In the genomic region with DNA sequence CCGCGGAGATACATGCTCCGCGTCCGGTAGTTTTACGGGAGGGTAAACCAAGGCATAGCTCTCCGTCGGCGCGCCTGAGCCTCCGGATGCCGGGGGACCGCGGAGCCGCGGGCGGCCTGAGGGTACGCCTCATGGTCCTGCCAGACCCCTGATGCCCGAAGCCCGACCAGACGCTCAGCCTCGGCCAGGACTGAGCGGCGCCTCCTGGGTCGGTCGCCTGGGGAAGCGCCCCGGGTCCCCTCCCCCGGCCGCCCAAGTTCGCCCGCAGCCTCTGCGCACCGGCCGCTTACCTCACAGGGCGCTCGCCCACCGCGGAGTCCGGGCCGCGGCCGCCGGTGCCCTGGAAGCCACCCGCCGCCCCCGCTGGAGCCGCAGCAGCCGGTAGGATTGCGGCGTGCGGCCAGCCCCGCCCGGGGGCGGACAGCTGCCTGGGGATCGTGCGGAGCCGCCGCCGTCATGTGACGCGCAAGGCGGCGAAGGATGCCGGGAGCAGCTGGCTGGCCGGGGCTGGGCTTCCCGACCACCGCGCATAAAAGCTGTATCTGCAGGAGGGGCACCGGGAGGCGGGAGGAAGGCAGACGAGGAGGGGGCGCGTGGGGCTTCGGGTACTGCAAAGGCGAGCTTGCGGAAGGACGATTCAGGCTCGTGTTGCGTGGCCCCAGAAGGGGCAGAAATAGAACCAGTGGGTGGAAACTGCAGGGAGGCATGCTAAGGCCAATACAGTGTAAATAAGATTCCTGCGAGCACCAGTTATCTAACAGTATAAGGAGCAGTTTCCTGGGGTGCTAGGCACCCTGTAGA, we compare ENCODE assay signal across 8 cellular contexts. TPM values are rescaled to one million over a fixed set of nuclear protein-coding genes. Genes with fewer than 3 reads are reported as not detected.
DNase-seq lines count a peak whose midpoint lies in the region; ATAC-seq and TF ChIP-seq lines count a peak whose summit lies in the region.

Gene FBXO10 (minus strand): TSS at position 460 of the 801 bp plus-strand sequence. CDS start 34,612 bp downstream, outside the sequence.

- DNase-seq in GM13977 (ENCODE audit: low spot score) (peak; percentile 79), NCI-H1930 (lab: John Stamatoyannopoulos, UW) (peak; percentile 73 to 78), coronary artery (ENCODE audit: low spot score) (peak; percentile 80), left colon (peak; percentile 69 to 79), epidermal melanocyte (ENCODE audit: insufficient read length, low spot score) (no peak)
- DNase-seq in activated CD4-positive, alpha-beta T cell treated with anti-CD3 and anti-CD28 coated beads for 1 hour, result peak; percentile 11
- peak; percentile 59 for DNase-seq in stimulated activated CD4-positive, alpha-beta T cell treated with anti-CD3 and anti-CD28 coated beads, Interleukin-15, amount 100 ng/mL, for 24 hours

- TF ChIP-seq CTCF in GM13977 (IDR thresholded peaks at IDR 0.05; ENCODE audit: extremely low read depth, insufficient read depth, missing control alignments) (no peak), coronary artery (IDR thresholded peaks at IDR 0.05) (no peak)

- peak within 1 kb of the TSS; percentile 79 for H3K4me3 ChIP-seq in coronary artery

- peak within 1 kb of the TSS; percentile 79 to 82 for H3K27ac ChIP-seq in coronary artery

- intact Hi-C loops in left colon (cut with DNase I, micrococcal nuclease), result loop anchor here in 1 of 2 donors (10.0 kb wide), 1 partner anchor 91 kb away; the partner anchor contains the start of gene POLR1E

- in situ Hi-C loops in GM13977 (cut with MboI; ENCODE audit: low pct_unique_long_range_greater_than_20kb, low sequenced_read_pairs, unreplicated experiment), result loop anchor here (25.0 kb wide), 1 partner anchor 89 kb away; the partner anchor contains the start of gene POLR1E

- ATAC-seq in HG02623 (IDR thresholded peaks at IDR 0.05; ENCODE audit: unreplicated experiment) (peak; percentile 66), left colon (peak; percentile 94)

RNA-seq across cellular contexts. Expression of gene FBXO10, which starts in this region (rescaled TPM):
- total RNA-seq in left colon, result 1 to 10 TPM; 4.0 to 4.4 TPM
